ENCODE assay signal across 8 cellular contexts in genomic region chr9:34124923-34125322, GRCh38. TPM values are rescaled to one million over a fixed set of nuclear protein-coding genes. Genes with fewer than 3 reads are reported as not detected.
DNase-seq lines count a peak whose midpoint lies in the region; TF ChIP-seq lines count a peak whose summit lies in the region.

No MANE protein-coding gene starts in this region.

- no peak for DNase-seq in CD4-positive, alpha-beta memory T cell
- DNase-seq in Kasumi-1 (lab: John Stamatoyannopoulos, UW) (peak; percentile 35 to 44), choroid plexus epithelial cell (ENCODE audit: low read depth) (peak; percentile 19), GM20000 (ENCODE audit: low spot score) (no peak), COLO668 (lab: John Stamatoyannopoulos, UW; ENCODE audit: unreplicated experiment) (no peak), prostate gland (ENCODE audit: low spot score) (no peak), SHP77 treated with DMSO at 0.1 percent for 48 hours (lab: John Stamatoyannopoulos, UW) (no peak)

- H3K4me1 ChIP-seq in CD4-positive, alpha-beta memory T cell (ENCODE audit: insufficient read depth, low read length): peaks cover 45% of the 10 kb centered on the region
- peaks cover 9% of the 10 kb centered on the region for H3K4me1 ChIP-seq in prostate gland (replicated peaks)

- no peaks in the 10 kb centered on the region for H3K27me3 ChIP-seq in CD4-positive, alpha-beta memory T cell (ENCODE audit: insufficient read depth, low read length)
- no peaks in the 10 kb centered on the region for H3K27me3 ChIP-seq in prostate gland (replicated peaks; ENCODE audit: insufficient read depth)

- TF ChIP-seq CTCF in choroid plexus epithelial cell (conservative IDR thresholded peaks at IDR 0.05; ENCODE audit: low read depth, low read length) (no peak), nephron (IDR thresholded peaks at IDR 0.05; ENCODE audit: unreplicated experiment in 3 of 3) (no peak), GM20000 (IDR thresholded peaks at IDR 0.05; ENCODE audit: extremely low read depth, missing control alignments) (no peak), prostate gland (IDR thresholded peaks at IDR 0.05) (no peak)

- H3K9me3 ChIP-seq in CD4-positive, alpha-beta memory T cell (ENCODE audit: control insufficient read depth in 1 of 2, low read length in 2 of 2): no peaks in the 10 kb centered on the region
- H3K9me3 ChIP-seq in prostate gland: no peaks in the 10 kb centered on the region

- no peak for TF ChIP-seq POLR2A in prostate gland (IDR thresholded peaks at IDR 0.05)

- H3K36me3 Mint-ChIP-seq in CD4-positive, alpha-beta memory T cell: peaks cover 17 to 45% of the 10 kb centered on the region in 2 donors
- H3K36me3 Mint-ChIP-seq in nephron (ENCODE audit: low read depth): peaks cover 35% of the 10 kb centered on the region

- CTCF ChIA-PET in CD4-positive, alpha-beta memory T cell (lab: Charles Lee; ENCODE audit: partially characterized antibody): interaction anchor here (1.4 kb wide), 1 partner anchor 128 kb away, joined by 4 read pairs; no protein-coding TSS in a partner anchor

- peaks cover 46 to 66% (median 56%) of the 10 kb centered on the region in 4 donors for H3K4me1 Mint-ChIP-seq in CD4-positive, alpha-beta memory T cell
- H3K4me1 Mint-ChIP-seq in nephron: peaks cover 38% of the 10 kb centered on the region

- H3K4me3 Mint-ChIP-seq in CD4-positive, alpha-beta memory T cell: peak overlapping the region; percentile 96 to 100 (median 98)
- peak overlapping the region; percentile 94 to 97 (median 96) for H3K4me3 Mint-ChIP-seq in nephron

- intact Hi-C loops in CD4-positive, alpha-beta memory T cell (cut with micrococcal nuclease): no loop called here
- intact Hi-C loops in prostate gland (cut with DNase I): loop anchor here (5.0 kb wide), 2 partner anchors 52 to 127 kb away; partner anchors contain the start of gene UBAP1

- H3K27me3 Mint-ChIP-seq in CD4-positive, alpha-beta memory T cell: no peaks in the 10 kb centered on the region
- peaks cover 3% of the 10 kb centered on the region for H3K27me3 Mint-ChIP-seq in nephron (ENCODE audit: low read depth)

- H3K36me3 ChIP-seq in CD4-positive, alpha-beta memory T cell (ENCODE audit: insufficient read depth, low read length): no peaks in the 10 kb centered on the region
- H3K36me3 ChIP-seq in prostate gland: no peaks in the 10 kb centered on the region

- no peaks in the 10 kb centered on the region for H3K9me3 Mint-ChIP-seq in CD4-positive, alpha-beta memory T cell
- no peaks in the 10 kb centered on the region for H3K9me3 Mint-ChIP-seq in nephron

- H3K27ac Mint-ChIP-seq in CD4-positive, alpha-beta memory T cell: peak overlapping the region; percentile 95 to 99 (median 99)
- H3K27ac Mint-ChIP-seq in nephron: peak overlapping the region; percentile 94 to 99 (median 97)

- 30% methylated on average over 6 of the region's 6 CpGs for WGBS in prostate gland

- peak overlapping the region; percentile 83 for H3K27ac ChIP-seq in CD4-positive, alpha-beta memory T cell (ENCODE audit: low read depth, low read length)
- H3K27ac ChIP-seq in prostate gland: peak overlapping the region in 1 of 2 donors; percentile 90

- POLR2A ChIA-PET in CD4-positive, alpha-beta memory T cell (lab: Charles Lee; ENCODE audit: partially characterized antibody): interaction anchor here (1.4 to 1.5 kb wide), 2 partner anchors 54 to 128 kb away, joined by 3 to 11 read pairs; partner anchors contain the start of gene UBAP1

- H3K4me3 ChIP-seq in CD4-positive, alpha-beta memory T cell (ENCODE audit: low read length in 2 of 2): peak overlapping the region; percentile 88 to 92
- H3K4me3 ChIP-seq in choroid plexus epithelial cell (ENCODE audit: low read depth, low read length) (peak overlapping the region; percentile 90), prostate gland (peak overlapping the region in 1 of 2 donors; percentile 71)

RNA-seq across cellular contexts. Expression of gene DCAF12, which starts 1.6 kb away (rescaled TPM):
- total RNA-seq in CD4-positive, alpha-beta memory T cell: 10 to 100 TPM; 29.7 to 31.0 TPM
- 10 to 100 TPM; 13.0 to 19.3 TPM for polyA plus RNA-seq in CD4-positive, alpha-beta memory T cell
- 100 to 1,000 TPM in 1 of 2 donors, 10 to 100 TPM in 1; 30.6 to 100 TPM for total RNA-seq in prostate gland

RNA-seq across cellular contexts. Expression of gene UBAP1, which starts 53.9 kb away (rescaled TPM):
- total RNA-seq in CD4-positive, alpha-beta memory T cell: 10 to 100 TPM; 34.8 to 36.3 TPM
- polyA plus RNA-seq in CD4-positive, alpha-beta memory T cell: 10 to 100 TPM; 57.5 to 58.8 TPM
- 10 to 100 TPM; 38.3 to 72.2 TPM for total RNA-seq in prostate gland

Comparison
In these comparisons a context has a peak if more than half of its experiments do, and no peak if none do; other contexts are left out.
1. DNase-seq: peak in Kasumi-1 (2 of 2) and choroid plexus epithelial cell (single experiment); none in CD4-positive, alpha-beta memory T cell (0 of 5), GM20000 (single experiment), COLO668 (single experiment), prostate gland (single experiment) and SHP77 treated with DMSO at 0.1 percent for 48 hours (single experiment).